20 cellular contexts compared by ENCODE assay signal in the genomic region with DNA sequence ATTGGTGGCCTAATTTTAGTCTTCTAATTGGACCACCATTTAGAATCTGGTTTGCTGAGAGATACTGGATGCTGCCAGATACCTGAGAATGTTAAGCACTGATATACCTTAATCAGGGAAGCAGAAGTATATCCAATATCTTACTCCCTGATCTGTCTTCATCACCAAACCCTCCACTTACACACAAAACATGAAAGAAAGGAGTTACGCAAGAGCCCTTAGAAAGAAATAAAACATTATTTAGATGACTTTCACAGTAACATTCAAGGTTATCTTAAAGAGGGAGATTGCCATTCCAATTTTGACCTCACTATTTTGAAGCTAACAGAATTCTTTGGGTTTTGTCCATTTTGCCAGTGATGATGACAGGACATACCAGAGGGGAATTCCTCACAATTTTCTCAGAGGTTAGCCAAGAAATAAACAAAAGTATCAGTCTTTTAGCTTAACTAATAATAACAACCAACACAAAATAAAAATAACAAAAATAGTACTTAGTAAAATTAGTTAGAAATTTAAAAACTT.
"Had no signal": no experiment of that assay in that cellular context is flagged by ENCODE, and none has a peak within 500 bp of the region (broad histone marks: within the 10 kb centered on the region; RNA-seq: fewer than 3 reads in every experiment).

No MANE protein-coding gene starts in this region.

- H3K9me3 Mint-ChIP-seq: endodermal cell had no signal

- ATAC-seq: activated T-cell treated with anti-CD3 and anti-CD28 coated beads, Interleukin-2, amount 50 U/mL, for 72 hours; left colon had no signal

- H3K4me1 ChIP-seq: thyroid gland had no signal

- H3K4me1 Mint-ChIP-seq: nephron progenitor cell had no signal

- H3K9me3 ChIP-seq: thyroid gland had no signal

- FAIRE-seq: islet of Langerhans, TTC549 had no signal

- H3K36me3 ChIP-seq: thyroid gland had no signal

- H3K27ac Mint-ChIP-seq: activated T-cell treated with anti-CD3 and anti-CD28 coated beads, Interleukin-2, amount 50 U/mL, for 72 hours; endodermal cell; nephron progenitor cell; T-helper 2 cell treated with Interferon-gamma antibody and Interleukin-4, amounts not matched to agents 5 μg/mL and 100 μg/mL, for 36 hours had no signal

- H3K4me3 ChIP-seq: lung, thyroid gland had no signal

- H3K27ac ChIP-seq: thyroid gland had no signal

- H3K4me3 Mint-ChIP-seq: activated T-cell treated with anti-CD3 and anti-CD28 coated beads, Interleukin-2, amount 50 U/mL, for 72 hours; endodermal cell; nephron progenitor cell; T-helper 2 cell treated with Interferon-gamma antibody and Interleukin-4, amounts not matched to agents 5 μg/mL and 100 μg/mL, for 36 hours had no signal

- H3K27me3 ChIP-seq: thyroid gland had no signal

- DNase-seq: activated CD4-positive, alpha-beta T cell treated with anti-CD3 and anti-CD28 coated beads, Interleukin-2, amount 50 U/mL, for 4 hours; activated effector memory CD4-positive, alpha-beta T cell treated with anti-CD3 and anti-CD28 coated beads, Interleukin-2, amount 50 U/mL, for 16 hours; activated naive CD4-positive, alpha-beta T cell treated with anti-CD3 and anti-CD28 coated beads, Interleukin-2, amount 50 U/mL, for 16 hours; activated T-cell treated with anti-CD3 and anti-CD28 coated beads, Interleukin-2, amount 50 U/mL, for 72 hours; caudate nucleus; endodermal cell; left colon; midbrain; nephron progenitor cell; nucleus accumbens; posterior cingulate gyrus; retina; stimulated activated CD4-positive, alpha-beta T cell treated with anti-CD3 and anti-CD28 coated beads, Interleukin-12 subunit alpha, Interleukin-12 subunit beta, amount 100 ng/mL, for 4 hours; stimulated activated CD4-positive, alpha-beta T cell treated with anti-CD3 and anti-CD28 coated beads, Interleukin-1b, Interleukin-23, amount 100 ng/mL, for 48 hours; stimulated activated naive CD4-positive, alpha-beta T cell treated with Interleukin-2 at 50 U/mL for 16 hours; thyroid gland had no signal
